Comparison of ENCODE assay signal across 23 cellular contexts in the genomic region with DNA sequence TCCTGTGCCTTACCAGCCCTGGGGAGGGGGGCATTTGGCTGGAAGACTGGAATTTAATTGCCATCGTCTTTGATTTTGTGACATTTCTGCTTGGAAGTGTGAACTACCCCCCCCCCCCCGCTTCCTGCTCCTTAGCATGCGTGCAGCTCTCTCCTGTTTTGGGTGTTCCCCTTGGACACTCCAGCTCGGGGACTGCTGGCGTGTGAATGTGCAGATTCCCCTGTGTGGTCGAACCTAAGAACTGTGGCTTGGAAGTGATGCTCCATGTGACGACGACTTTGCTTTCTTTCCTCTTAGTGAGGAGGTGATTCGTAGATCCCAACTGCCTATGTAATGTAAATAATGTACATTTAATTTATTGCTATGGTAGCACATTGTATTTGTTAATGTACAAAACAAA. TPM values are rescaled to one million over a fixed set of nuclear protein-coding genes. Genes with fewer than 3 reads are reported as not detected.
A peak's percentile ranks its signal among the peaks of the same experiment; 100 is the strongest.
DNase-seq lines count a peak whose midpoint lies in the region; ATAC-seq and TF ChIP-seq lines count a peak whose summit lies in the region.
"Had no signal": no experiment of that assay in that cellular context is flagged by ENCODE, and none has a peak within 500 bp of the region (broad histone marks: within the 10 kb centered on the region; RNA-seq: fewer than 3 reads in every experiment).

No MANE protein-coding gene starts in this region.

- H3K4me3 Mint-ChIP-seq in activated CD4-positive, alpha-beta T cell treated with anti-CD3 and anti-CD28 coated beads, Interleukin-2, amount 10 ng/mL, durations not matched to agents 24 days and 14 days = no peak overlapping the region
- no peak overlapping the region for H3K4me3 Mint-ChIP-seq in osteocyte (ENCODE audit: unreplicated experiment)
- H3K4me3 Mint-ChIP-seq: CD4-positive, CD25-positive, alpha-beta regulatory T cell; CD8-positive, alpha-beta memory T cell; GM23338 had no signal

- peak; percentile 34 for DNase-seq in activated CD4-positive, alpha-beta T cell treated with anti-CD3 and anti-CD28 coated beads, Interleukin-2, amount 10 ng/mL, durations not matched to agents 24 days and 14 days
- DNase-seq in activated CD4-positive, alpha-beta T cell treated with anti-CD3 and anti-CD28 coated beads for 48 hours = no peak
- DNase-seq in stimulated activated CD4-positive, alpha-beta T cell treated with anti-CD3 and anti-CD28 coated beads, Interleukin-4, amount 100 ng/mL, for 24 hours = peak; percentile 1
- no peak for DNase-seq in stimulated activated CD4-positive, alpha-beta T cell treated with anti-CD3 and anti-CD28 coated beads, Interleukin-2, amount 100 ng/mL, for 48 hours
- peak; percentile 44 for DNase-seq in islet precursor cell
- no peak for DNase-seq in osteocyte (ENCODE audit: extremely low spot score, unreplicated experiment)
- no peak for DNase-seq in NCI-H2029 treated with DMSO at 0.1 percent for 48 hours (lab: John Stamatoyannopoulos, UW)
- DNase-seq: ACHN; BE2C; C1 segment of cervical spinal cord; CD4-positive, CD25-positive, alpha-beta regulatory T cell; CD8-positive, alpha-beta memory T cell; COR-L47; DMS153; DND-41; EL; HCEC 1CT; IMR-90 had no signal

- no peaks in the 10 kb centered on the region for H3K27me3 Mint-ChIP-seq in activated CD4-positive, alpha-beta T cell treated with anti-CD3 and anti-CD28 coated beads, Interleukin-2, amount 10 ng/mL, durations not matched to agents 24 days and 14 days
- H3K27me3 Mint-ChIP-seq in osteocyte (ENCODE audit: unreplicated experiment) = peaks cover 3% of the 10 kb centered on the region

- no peaks in the 10 kb centered on the region for H3K4me1 Mint-ChIP-seq in activated CD4-positive, alpha-beta T cell treated with anti-CD3 and anti-CD28 coated beads, Interleukin-2, amount 10 ng/mL, durations not matched to agents 24 days and 14 days
- H3K4me1 Mint-ChIP-seq in osteocyte (ENCODE audit: unreplicated experiment) = no peaks in the 10 kb centered on the region
- H3K4me1 Mint-ChIP-seq: GM23338 had no signal

- H3K27ac Mint-ChIP-seq in activated CD4-positive, alpha-beta T cell treated with anti-CD3 and anti-CD28 coated beads, Interleukin-2, amount 10 ng/mL, durations not matched to agents 24 days and 14 days = no peak overlapping the region
- H3K27ac Mint-ChIP-seq in osteocyte (ENCODE audit: unreplicated experiment) = peak overlapping the region; percentile 19

- TF ChIP-seq CTCF in osteocyte (IDR thresholded peaks at IDR 0.05) = no peak

- H3K36me3 Mint-ChIP-seq in activated CD4-positive, alpha-beta T cell treated with anti-CD3 and anti-CD28 coated beads, Interleukin-2, amount 10 ng/mL, durations not matched to agents 24 days and 14 days (ENCODE audit: low read depth) = no peaks in the 10 kb centered on the region
- H3K36me3 Mint-ChIP-seq in osteocyte (ENCODE audit: unreplicated experiment) = no peaks in the 10 kb centered on the region
- H3K36me3 Mint-ChIP-seq: CD4-positive, CD25-positive, alpha-beta regulatory T cell had no signal

- no peaks in the 10 kb centered on the region for H3K9me3 Mint-ChIP-seq in activated CD4-positive, alpha-beta T cell treated with anti-CD3 and anti-CD28 coated beads, Interleukin-2, amount 10 ng/mL, durations not matched to agents 24 days and 14 days
- H3K9me3 Mint-ChIP-seq in osteocyte (ENCODE audit: unreplicated experiment) = no peaks in the 10 kb centered on the region

- intact Hi-C loops in activated CD4-positive, alpha-beta T cell treated with anti-CD3 and anti-CD28 coated beads, Interleukin-2, amount 10 ng/mL, durations not matched to agents 24 days and 14 days (cut with micrococcal nuclease) = no loop called here

- no peak for ATAC-seq in HG02938 (IDR thresholded peaks at IDR 0.05; ENCODE audit: unreplicated experiment)
- ATAC-seq: GM23338, K562 had no signal

RNA-seq across cellular contexts. Expression of a gene that starts 26.1 kb away (rescaled TPM):
- not detected in 2 replicates for total RNA-seq in activated CD4-positive, alpha-beta T cell treated with anti-CD3 and anti-CD28 coated beads, Interleukin-2, amount 10 ng/mL, durations not matched to agents 24 days and 14 days
- total RNA-seq in osteocyte = not detected in 2 replicates
- total RNA-seq: A172; CD4-positive, CD25-positive, alpha-beta regulatory T cell; CD8-positive, alpha-beta memory T cell; G401; GM23338; IMR-90; K562 had no signal

Comparison
In these comparisons a context has a peak if more than half of its experiments do, and no peak if none do; other contexts are left out.
1. DNase-seq: peak in activated CD4-positive, alpha-beta T cell treated with anti-CD3 and anti-CD28 coated beads, Interleukin-2, amount 10 ng/mL, durations not matched to agents 24 days and 14 days (single experiment), stimulated activated CD4-positive, alpha-beta T cell treated with anti-CD3 and anti-CD28 coated beads, Interleukin-4, amount 100 ng/mL, for 24 hours (single experiment) and islet precursor cell (single experiment); none in activated CD4-positive, alpha-beta T cell treated with anti-CD3 and anti-CD28 coated beads for 48 hours (single experiment), stimulated activated CD4-positive, alpha-beta T cell treated with anti-CD3 and anti-CD28 coated beads, Interleukin-2, amount 100 ng/mL, for 48 hours (0 of 2), osteocyte (single experiment) and NCI-H2029 treated with DMSO at 0.1 percent for 48 hours (single experiment).